Comparison of ENCODE assay signal across 9 cellular contexts in genomic region chr3:14423197-14423743, GRCh38. TPM values are rescaled to one million over a fixed set of nuclear protein-coding genes. Genes with fewer than 3 reads are reported as not detected.
DNase-seq lines count a peak whose midpoint lies in the region; ATAC-seq and TF ChIP-seq lines count a peak whose summit lies in the region.
"Had no signal": no experiment of that assay in that cellular context is flagged by ENCODE, and none has a peak within 500 bp of the region (broad histone marks: within the 10 kb centered on the region; RNA-seq: fewer than 3 reads in every experiment).

No MANE protein-coding gene starts in this region.

- H3K27me3 ChIP-seq in iPS-18a (ENCODE audit: control insufficient read depth, insufficient read depth, low read length), result no peaks in the 10 kb centered on the region

- TF ChIP-seq CTCF in WTC11 (IDR thresholded peaks at IDR 0.05), result no peak

- no peak overlapping the region for H3K9ac ChIP-seq in iPS-18a (ENCODE audit: low read length)

- no peaks in the 10 kb centered on the region for H3K9me3 Mint-ChIP-seq in activated CD4-positive, alpha-beta T cell treated with anti-CD3 and anti-CD28 coated beads, Interleukin-2, amount 10 ng/mL, durations not matched to agents 7 days and 5 days
- H3K9me3 Mint-ChIP-seq in WTC11, result no peaks in the 10 kb centered on the region
- H3K9me3 Mint-ChIP-seq in stimulated activated memory B cell treated with anti-CD40 and anti-IgM and Interleukin-4, amounts not matched to agents 10 μg/mL and 1 μg/mL and 100 μg/mL, for 72 hours, result no peaks in the 10 kb centered on the region

- ATAC-seq in WTC11 (no peak), HG02571 (IDR thresholded peaks at IDR 0.05; ENCODE audit: unreplicated experiment) (no peak)
- ATAC-seq in stimulated activated memory B cell treated with anti-CD40 and anti-IgM and Interleukin-4, amounts not matched to agents 10 μg/mL and 1 μg/mL and 100 μg/mL, for 72 hours, result no peak

- H3K4me3 Mint-ChIP-seq in activated CD4-positive, alpha-beta T cell treated with anti-CD3 and anti-CD28 coated beads, Interleukin-2, amount 10 ng/mL, durations not matched to agents 7 days and 5 days, result no peak overlapping the region
- H3K4me3 Mint-ChIP-seq in WTC11, result peak overlapping the region; percentile 16
- peak overlapping the region; percentile 71 for H3K4me3 Mint-ChIP-seq in stimulated activated memory B cell treated with anti-CD40 and anti-IgM and Interleukin-4, amounts not matched to agents 10 μg/mL and 1 μg/mL and 100 μg/mL, for 72 hours

- H3K36me3 ChIP-seq in iPS-18a (ENCODE audit: control insufficient read depth, low read depth, low read length), result no peaks in the 10 kb centered on the region

- DNase-seq in activated CD4-positive, alpha-beta T cell treated with anti-CD3 and anti-CD28 coated beads, Interleukin-2, amount 10 ng/mL, durations not matched to agents 7 days and 5 days, result no peak
- no peak for DNase-seq in activated CD4-positive, alpha-beta T cell treated with anti-CD3 and anti-CD28 coated beads, Interleukin-2, amount 50 U/mL, for 48 hours
- DNase-seq in WTC11 (ENCODE audit: low spot score) (no peak), NCI-H128 (lab: John Stamatoyannopoulos, UW; ENCODE audit: unreplicated experiment) (no peak), AML-193 (lab: John Stamatoyannopoulos, UW) (no peak)

- H3K36me3 Mint-ChIP-seq in activated CD4-positive, alpha-beta T cell treated with anti-CD3 and anti-CD28 coated beads, Interleukin-2, amount 10 ng/mL, durations not matched to agents 7 days and 5 days (ENCODE audit: low read depth), result peaks cover 15% of the 10 kb centered on the region
- peaks cover 24% of the 10 kb centered on the region for H3K36me3 Mint-ChIP-seq in WTC11
- H3K36me3 Mint-ChIP-seq in stimulated activated memory B cell treated with anti-CD40 and anti-IgM and Interleukin-4, amounts not matched to agents 10 μg/mL and 1 μg/mL and 100 μg/mL, for 72 hours, result peaks cover 34% of the 10 kb centered on the region

- H3K27ac Mint-ChIP-seq in activated CD4-positive, alpha-beta T cell treated with anti-CD3 and anti-CD28 coated beads, Interleukin-2, amount 10 ng/mL, durations not matched to agents 7 days and 5 days, result peak overlapping the region; percentile 87
- H3K27ac Mint-ChIP-seq in WTC11, result peak overlapping the region; percentile 87
- peak overlapping the region; percentile 94 for H3K27ac Mint-ChIP-seq in stimulated activated memory B cell treated with anti-CD40 and anti-IgM and Interleukin-4, amounts not matched to agents 10 μg/mL and 1 μg/mL and 100 μg/mL, for 72 hours

- peaks cover 62% of the 10 kb centered on the region for H3K4me1 Mint-ChIP-seq in activated CD4-positive, alpha-beta T cell treated with anti-CD3 and anti-CD28 coated beads, Interleukin-2, amount 10 ng/mL, durations not matched to agents 7 days and 5 days
- peaks cover 89% of the 10 kb centered on the region for H3K4me1 Mint-ChIP-seq in WTC11
- peaks cover 81% of the 10 kb centered on the region for H3K4me1 Mint-ChIP-seq in stimulated activated memory B cell treated with anti-CD40 and anti-IgM and Interleukin-4, amounts not matched to agents 10 μg/mL and 1 μg/mL and 100 μg/mL, for 72 hours

- no peak overlapping the region for H3K27ac ChIP-seq in iPS-18a (ENCODE audit: low read length)

- peak overlapping the region; percentile 32 for H3K4me3 ChIP-seq in iPS-18a (ENCODE audit: low read length)
- H3K4me3 ChIP-seq: smooth muscle cell had no signal

- POLR2A ChIA-PET in activated CD4-positive, alpha-beta T cell treated with anti-CD3 and anti-CD28 coated beads, Interleukin-2, amount 10 ng/mL, durations not matched to agents 7 days and 5 days (lab: Charles Lee), result no interaction called here
- POLR2A ChIA-PET in WTC11 (lab: Charles Lee), result no interaction called here

- H3K4me1 ChIP-seq in iPS-18a (ENCODE audit: control insufficient read depth, low read depth, low read length), result peaks cover 49% of the 10 kb centered on the region

- CTCF ChIA-PET in activated CD4-positive, alpha-beta T cell treated with anti-CD3 and anti-CD28 coated beads, Interleukin-2, amount 10 ng/mL, durations not matched to agents 7 days and 5 days (lab: Charles Lee), result interaction anchor here (0.6 to 1.0 kb wide), 2 partner anchors 19 to 39 kb away, joined by 3 read pairs; no protein-coding TSS in a partner anchor
- CTCF ChIA-PET in WTC11 (lab: Charles Lee), result interaction anchor here (0.9 to 3.1 kb wide), 7 partner anchors 21 to 162 kb away, joined by 3 to 10 read pairs (median 4); partner anchors contain the start of gene SLC6A6

- H3K27me3 Mint-ChIP-seq in activated CD4-positive, alpha-beta T cell treated with anti-CD3 and anti-CD28 coated beads, Interleukin-2, amount 10 ng/mL, durations not matched to agents 7 days and 5 days, result no peaks in the 10 kb centered on the region
- no peaks in the 10 kb centered on the region for H3K27me3 Mint-ChIP-seq in WTC11 (ENCODE audit: low read depth)
- no peaks in the 10 kb centered on the region for H3K27me3 Mint-ChIP-seq in stimulated activated memory B cell treated with anti-CD40 and anti-IgM and Interleukin-4, amounts not matched to agents 10 μg/mL and 1 μg/mL and 100 μg/mL, for 72 hours

- H3K9me3 ChIP-seq in iPS-18a (ENCODE audit: control insufficient read depth, low read depth, low read length), result no peaks in the 10 kb centered on the region

TF ChIP-seq in WTC11, 78 proteins besides CTCF, POLR2A, EP300 and RAD21 (continues in another document):
- TF ChIP-seq FOXP1 (CRISPR knock-in tag; IDR thresholded peaks at IDR 0.05; ENCODE audit: borderline replicate concordance) (no peak), ELF4 (CRISPR knock-in tag; IDR thresholded peaks at IDR 0.05; ENCODE audit: low read depth) (no peak), NFE2L1 (CRISPR knock-in tag; IDR thresholded peaks at IDR 0.05) (no peak), HMGA2 (CRISPR knock-in tag; IDR thresholded peaks at IDR 0.05) (no peak), ZNF138 (CRISPR knock-in tag; conservative IDR thresholded peaks at IDR 0.05) (no peak), AFF4 (CRISPR knock-in tag; IDR thresholded peaks at IDR 0.05; ENCODE audit: borderline replicate concordance) (no peak), IRF1 (CRISPR knock-in tag; IDR thresholded peaks at IDR 0.05) (no peak), NR1H2 (CRISPR knock-in tag; IDR thresholded peaks at IDR 0.05) (no peak), CDX4 (CRISPR knock-in tag; IDR thresholded peaks at IDR 0.05; ENCODE audit: borderline replicate concordance) (no peak), SOX15 (CRISPR knock-in tag; IDR thresholded peaks at IDR 0.05) (no peak), MXD4 (CRISPR knock-in tag; IDR thresholded peaks at IDR 0.05; ENCODE audit: borderline replicate concordance) (no peak), E2F4 (CRISPR knock-in tag; IDR thresholded peaks at IDR 0.05; ENCODE audit: borderline replicate concordance, low read depth) (no peak), TEAD1 (CRISPR knock-in tag; IDR thresholded peaks at IDR 0.05) (no peak)

RNA-seq across cellular contexts. Expression of gene SLC6A6, which starts 20.9 kb away (rescaled TPM):
- 10 to 100 TPM; 42.0 to 43.1 TPM for total RNA-seq in activated CD4-positive, alpha-beta T cell treated with anti-CD3 and anti-CD28 coated beads, Interleukin-2, amount 10 ng/mL, durations not matched to agents 7 days and 5 days
- 144 to 211 TPM (median 147 TPM) in 3 replicates for total RNA-seq in WTC11 (2021)
